In the genomic region with DNA sequence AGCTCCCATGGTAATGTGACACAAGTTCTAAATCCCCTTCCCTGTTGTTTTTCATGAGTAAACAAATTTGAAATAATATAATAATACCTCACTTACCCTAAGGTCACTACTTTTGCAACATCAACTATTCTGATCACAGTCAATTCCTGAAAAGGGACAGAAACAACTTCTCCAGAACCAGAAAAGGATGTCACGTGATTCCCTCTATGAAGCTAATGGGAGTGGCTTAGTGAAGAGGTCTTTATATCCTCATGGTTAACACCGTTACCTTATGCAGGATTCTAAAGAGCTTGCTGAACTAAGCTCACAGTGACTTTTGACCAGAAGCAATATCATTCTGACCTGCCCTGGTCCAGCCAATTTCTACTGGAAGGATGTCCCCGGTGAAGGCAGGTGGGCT, we compare ENCODE assay signal across 16 cellular contexts.
"Had no signal": no experiment of that assay in that cellular context is flagged by ENCODE, and none has a peak within 500 bp of the region (broad histone marks: within the 10 kb centered on the region; RNA-seq: fewer than 3 reads in every experiment).

No MANE protein-coding gene starts in this region.

- H3K36me3 Mint-ChIP-seq: mesothelial cell of epicardium had no signal

- H3K4me1 Mint-ChIP-seq: mesothelial cell of epicardium, neural crest cell had no signal

- H3K27ac ChIP-seq: body of pancreas, esophagus squamous epithelium, heart right ventricle, left lung, thyroid gland had no signal

- H3K36me3 ChIP-seq: esophagus squamous epithelium, heart right ventricle, left lung, thyroid gland had no signal

- DNase-seq: activated CD4-positive, alpha-beta T cell treated with anti-CD3 and anti-CD28 coated beads, Interleukin-2, amount 50 U/mL, for 1 hour; activated naive CD4-positive, alpha-beta T cell treated with anti-CD3 and anti-CD28 coated beads, Interleukin-2, amount 50 U/mL, for 16 hours; amygdala; body of pancreas; effector memory CD8-positive, alpha-beta T cell; esophagus squamous epithelium; heart right ventricle; left lung; SK-N-SH; stimulated activated CD4-positive, alpha-beta T cell treated with anti-CD3 and anti-CD28 coated beads, Interleukin-2, amount 100 ng/mL, for 24 hours; T-helper 1 cell; T1000; thyroid gland had no signal

- ATAC-seq: body of pancreas; effector memory CD8-positive, alpha-beta T cell; heart right ventricle; left lung had no signal

- H3K9me3 Mint-ChIP-seq: effector memory CD8-positive, alpha-beta T cell; mesothelial cell of epicardium; neural crest cell had no signal

- H3K27me3 ChIP-seq: body of pancreas, esophagus squamous epithelium, left lung, thyroid gland had no signal

- H3K4me1 ChIP-seq: body of pancreas, thyroid gland had no signal

- H3K27ac Mint-ChIP-seq: mesothelial cell of epicardium, progenitor cell of endocrine pancreas had no signal

- H3K4me3 ChIP-seq: body of pancreas, esophagus squamous epithelium, heart right ventricle, left lung, thyroid gland had no signal

- H3K4me3 Mint-ChIP-seq: effector memory CD8-positive, alpha-beta T cell; mesothelial cell of epicardium; neural crest cell had no signal

- H3K9me3 ChIP-seq: body of pancreas, esophagus squamous epithelium, heart right ventricle, left lung, SK-N-SH, thyroid gland had no signal

- H3K27me3 Mint-ChIP-seq: effector memory CD8-positive, alpha-beta T cell had no signal
